27 cellular contexts compared by ENCODE assay signal in the genomic region with DNA sequence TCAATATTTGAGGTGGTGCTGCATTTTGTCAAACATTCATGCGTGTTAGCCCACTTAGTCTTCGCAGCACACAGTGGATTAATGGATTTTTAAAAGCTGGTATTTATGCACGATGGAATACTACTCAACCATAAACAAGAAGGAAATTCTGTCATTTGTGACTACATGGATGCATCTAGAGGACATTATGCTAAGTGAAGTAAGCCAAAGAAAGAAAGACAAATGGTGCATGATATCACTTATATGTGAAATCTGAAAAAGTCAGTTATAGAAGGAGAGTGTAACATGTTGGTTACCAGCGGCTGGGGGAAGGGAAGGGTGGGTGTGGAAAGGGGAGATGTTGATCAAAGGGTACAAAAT. TPM values are rescaled to one million over a fixed set of nuclear protein-coding genes. Genes with fewer than 3 reads are reported as not detected.
A peak's percentile ranks its signal among the peaks of the same experiment; 100 is the strongest.
DNase-seq lines count a peak whose midpoint lies in the region; ATAC-seq lines count a peak whose summit lies in the region.
"Had no signal": no experiment of that assay in that cellular context is flagged by ENCODE, and none has a peak within 500 bp of the region (broad histone marks: within the 10 kb centered on the region; RNA-seq: fewer than 3 reads in every experiment).

No MANE protein-coding gene starts in this region.

- no peaks in the 10 kb centered on the region for H3K9me3 ChIP-seq in CD4-positive, alpha-beta memory T cell (ENCODE audit: control insufficient read depth in 1 of 2, low read length in 2 of 2)
- H3K9me3 ChIP-seq: BE2C, gastrocnemius medialis, left lung, tibial artery had no signal

- CTCF ChIA-PET in CD4-positive, alpha-beta memory T cell (lab: Charles Lee; ENCODE audit: partially characterized antibody): interaction anchor here (1.1 to 13.3 kb wide), 3 partner anchors 8 to 190 kb away, joined by 3 to 343 read pairs (median 3); partner anchors contain the start of genes HMOX2 and NMRAL1
- CTCF ChIA-PET in T-cell (lab: Charles Lee): no interaction called here

- peaks cover 12% of the 10 kb centered on the region for H3K36me3 ChIP-seq in CD4-positive, alpha-beta memory T cell (ENCODE audit: insufficient read depth, low read length)
- H3K36me3 ChIP-seq: BE2C, cardiac muscle cell, gastrocnemius medialis had no signal

- intact Hi-C loops in CD4-positive, alpha-beta memory T cell (cut with micrococcal nuclease): no loop called here

- peak overlapping the region in 3 of 8 donors; percentile 8 to 58 (median 46) for H3K4me3 Mint-ChIP-seq in CD4-positive, alpha-beta memory T cell
- peak overlapping the region in 1 of 3 donors; percentile 26 for H3K4me3 Mint-ChIP-seq in T-cell
- no peak overlapping the region for H3K4me3 Mint-ChIP-seq in natural killer cell treated with Interleukin-12 subunit alpha and Interleukin-12 subunit beta and Interleukin-15 and Interleukin-18, amount 100 ng/mL, for 72 hours
- H3K4me3 Mint-ChIP-seq: stimulated activated naive CD8-positive, alpha-beta T cell treated with anti-CD3 and anti-CD28 coated beads, Interleukin-15, Interleukin-2, amounts not matched to agents 100 ng/mL and 50 ng/mL, for 24 hours had no signal

- no peak for DNase-seq in CD4-positive, alpha-beta memory T cell
- DNase-seq in T-cell (no peak), epithelial cell of prostate (ENCODE audit: low read depth, low spot score) (no peak), retina (no peak), UCSD-AML1 (lab: John Stamatoyannopoulos, UW; ENCODE audit: unreplicated experiment) (no peak), NCI-H1105 (lab: John Stamatoyannopoulos, UW) (no peak)
- DNase-seq in natural killer cell treated with Interleukin-12 subunit alpha and Interleukin-12 subunit beta and Interleukin-15 and Interleukin-18, amount 100 ng/mL, for 72 hours (ENCODE audit: low spot score): no peak
- DNase-seq: activated CD4-positive, alpha-beta T cell treated with anti-CD3 and anti-CD28 coated beads for 48 hours; activated CD8-positive, alpha-beta memory T cell treated with anti-CD3 and anti-CD28 coated beads for 24 hours; activated naive CD4-positive, alpha-beta T cell; activated T-cell treated with anti-CD3 and anti-CD28 coated beads, Interleukin-2, amount 50 U/mL, for 1 hour; BE2C; gastrocnemius medialis; hippocampal formation; Karpas-422; left lung; NCI-H1694 treated with DMSO at 0.1 percent for 48 hours; NCI-H524; NK-92 treated with Interleukin-12 subunit alpha and Interleukin-12 subunit beta, amount 100 ng/mL, for 24 hours; Right ventricle myocardium superior; tibial artery; WERI-Rb-1 had no signal

- H3K4me3 ChIP-seq in CD4-positive, alpha-beta memory T cell (ENCODE audit: low read length in 2 of 2): no peak overlapping the region
- H3K4me3 ChIP-seq: cardiac muscle cell, coronary artery, gastrocnemius medialis, GM12878, left lung, tibial artery had no signal

- ATAC-seq in T-cell (replicated peaks in 1 of 4): no peak
- no peak for ATAC-seq in natural killer cell treated with Interleukin-12 subunit alpha and Interleukin-12 subunit beta and Interleukin-15 and Interleukin-18, amount 100 ng/mL, for 72 hours
- ATAC-seq: gastrocnemius medialis, GM12878, left lung, PC-3 had no signal

- POLR2A ChIA-PET in CD4-positive, alpha-beta memory T cell (lab: Charles Lee; ENCODE audit: partially characterized antibody): interaction anchor here (0.7 to 11.8 kb wide), 3 partner anchors 11 to 22 kb away, joined by 3 to 247 read pairs (median 49); partner anchors contain the start of genes HMOX2 and NMRAL1
- POLR2A ChIA-PET in T-cell (lab: Charles Lee): interaction anchor here (0.6 to 1.0 kb wide), 2 partner anchors 9 to 31 kb away, joined by 3 to 5 read pairs; no protein-coding TSS in a partner anchor

- no peaks in the 10 kb centered on the region for H3K27me3 ChIP-seq in CD4-positive, alpha-beta memory T cell (ENCODE audit: insufficient read depth, low read length)
- H3K27me3 ChIP-seq: BE2C, cardiac muscle cell, gastrocnemius medialis, left lung, tibial artery had no signal

- H3K9me3 Mint-ChIP-seq in CD4-positive, alpha-beta memory T cell: no peaks in the 10 kb centered on the region
- H3K9me3 Mint-ChIP-seq in T-cell: no peaks in the 10 kb centered on the region
- no peaks in the 10 kb centered on the region for H3K9me3 Mint-ChIP-seq in natural killer cell treated with Interleukin-12 subunit alpha and Interleukin-12 subunit beta and Interleukin-15 and Interleukin-18, amount 100 ng/mL, for 72 hours
- H3K9me3 Mint-ChIP-seq: stimulated activated naive CD8-positive, alpha-beta T cell treated with anti-CD3 and anti-CD28 coated beads, Interleukin-15, Interleukin-2, amounts not matched to agents 100 ng/mL and 50 ng/mL, for 24 hours had no signal

- H3K4me1 Mint-ChIP-seq in CD4-positive, alpha-beta memory T cell: peaks cover 62 to 96% (median 83%) of the 10 kb centered on the region in 4 donors
- H3K4me1 Mint-ChIP-seq in T-cell: peaks cover 89 to 97% (median 92%) of the 10 kb centered on the region in 3 donors
- H3K4me1 Mint-ChIP-seq in natural killer cell treated with Interleukin-12 subunit alpha and Interleukin-12 subunit beta and Interleukin-15 and Interleukin-18, amount 100 ng/mL, for 72 hours (ENCODE audit: low read depth in 2 of 2): peaks cover 57 to 64% of the 10 kb centered on the region in 2 donors

- no peak overlapping the region for H3K27ac ChIP-seq in CD4-positive, alpha-beta memory T cell (ENCODE audit: low read depth, low read length)
- peak overlapping the region; percentile 97 for H3K27ac ChIP-seq in epithelial cell of prostate
- H3K27ac ChIP-seq: left lung had no signal

- H3K27me3 Mint-ChIP-seq in CD4-positive, alpha-beta memory T cell: no peaks in the 10 kb centered on the region
- no peaks in the 10 kb centered on the region for H3K27me3 Mint-ChIP-seq in T-cell
- no peaks in the 10 kb centered on the region for H3K27me3 Mint-ChIP-seq in natural killer cell treated with Interleukin-12 subunit alpha and Interleukin-12 subunit beta and Interleukin-15 and Interleukin-18, amount 100 ng/mL, for 72 hours
- H3K27me3 Mint-ChIP-seq: stimulated activated naive CD8-positive, alpha-beta T cell treated with anti-CD3 and anti-CD28 coated beads, Interleukin-15, Interleukin-2, amounts not matched to agents 100 ng/mL and 50 ng/mL, for 24 hours had no signal

- peaks cover 21 to 40% of the 10 kb centered on the region in 2 donors for H3K36me3 Mint-ChIP-seq in CD4-positive, alpha-beta memory T cell
- H3K36me3 Mint-ChIP-seq in T-cell: peaks cover 14% of the 10 kb centered on the region
- no peaks in the 10 kb centered on the region for H3K36me3 Mint-ChIP-seq in natural killer cell treated with Interleukin-12 subunit alpha and Interleukin-12 subunit beta and Interleukin-15 and Interleukin-18, amount 100 ng/mL, for 72 hours

- H3K4me1 ChIP-seq in CD4-positive, alpha-beta memory T cell (ENCODE audit: insufficient read depth, low read length): peaks cover 88% of the 10 kb centered on the region
- H3K4me1 ChIP-seq: BE2C had no signal

- H3K27ac Mint-ChIP-seq in CD4-positive, alpha-beta memory T cell: peak overlapping the region; percentile 80 to 97 (median 85)
- peak overlapping the region; percentile 53 to 75 for H3K27ac Mint-ChIP-seq in T-cell
- peak overlapping the region; percentile 32 to 65 for H3K27ac Mint-ChIP-seq in natural killer cell treated with Interleukin-12 subunit alpha and Interleukin-12 subunit beta and Interleukin-15 and Interleukin-18, amount 100 ng/mL, for 72 hours
- H3K27ac Mint-ChIP-seq: stimulated activated naive CD8-positive, alpha-beta T cell treated with anti-CD3 and anti-CD28 coated beads, Interleukin-15, Interleukin-2, amounts not matched to agents 100 ng/mL and 50 ng/mL, for 24 hours had no signal

RNA-seq across cellular contexts. Expression of gene HMOX2, which starts 23.0 kb away (rescaled TPM):
- total RNA-seq in CD4-positive, alpha-beta memory T cell: 10 to 100 TPM; 64.1 to 72.4 TPM
- polyA plus RNA-seq in CD4-positive, alpha-beta memory T cell: 100 to 1,000 TPM; 164 to 206 TPM
- total RNA-seq in T-cell: 10 to 100 TPM; 49.1 to 74.4 (median 70.5) TPM
- 100 to 1,000 TPM in 1 of 2 donors, 10 to 100 TPM in 1; 99.5 to 102 TPM for total RNA-seq in natural killer cell treated with Interleukin-12 subunit alpha and Interleukin-12 subunit beta and Interleukin-15 and Interleukin-18, amount 100 ng/mL, for 72 hours

RNA-seq across cellular contexts. Expression of gene NMRAL1, which starts 24.8 kb away (rescaled TPM):
- total RNA-seq in CD4-positive, alpha-beta memory T cell: 10 to 100 TPM; 61.6 to 61.8 TPM
- polyA plus RNA-seq in CD4-positive, alpha-beta memory T cell: 10 to 100 TPM; 55.1 to 65.7 TPM
- total RNA-seq in T-cell: 10 to 100 TPM; 50.1 to 79.1 (median 62.1) TPM
- 10 to 100 TPM; 40.7 to 80.9 TPM for total RNA-seq in natural killer cell treated with Interleukin-12 subunit alpha and Interleukin-12 subunit beta and Interleukin-15 and Interleukin-18, amount 100 ng/mL, for 72 hours

RNA-seq across cellular contexts. Expression of gene CDIP1, which starts 39.4 kb away (rescaled TPM):
- total RNA-seq in CD4-positive, alpha-beta memory T cell: 10 to 100 TPM; 19.0 to 21.1 TPM
- 10 to 100 TPM; 10.2 to 15.7 TPM for polyA plus RNA-seq in CD4-positive, alpha-beta memory T cell
- total RNA-seq in T-cell: 10 to 100 TPM; 28.6 to 31.3 (median 29.7) TPM
- total RNA-seq in natural killer cell treated with Interleukin-12 subunit alpha and Interleukin-12 subunit beta and Interleukin-15 and Interleukin-18, amount 100 ng/mL, for 72 hours: 10 to 100 TPM; 24.5 to 28.2 TPM

RNA-seq across cellular contexts. Expression of gene C16orf96, which starts 57.0 kb away (rescaled TPM):
- total RNA-seq in CD4-positive, alpha-beta memory T cell: under 1 TPM; 0.29 to 0.33 TPM
- polyA plus RNA-seq in CD4-positive, alpha-beta memory T cell: not detected
- total RNA-seq in T-cell: under 1 TPM; 0.30 to 0.66 (median 0.50) TPM
- total RNA-seq in natural killer cell treated with Interleukin-12 subunit alpha and Interleukin-12 subunit beta and Interleukin-15 and Interleukin-18, amount 100 ng/mL, for 72 hours: not detected
- total RNA-seq: PC-3 had no signal
